Comparison of ENCODE assay signal across 20 cellular contexts in genomic region chrX:24566233-24566632, GRCh38.
DNase-seq lines count a peak whose midpoint lies in the region; TF ChIP-seq lines count a peak whose summit lies in the region.
"Had no signal": no experiment of that assay in that cellular context is flagged by ENCODE, and none has a peak within 500 bp of the region (broad histone marks: within the 10 kb centered on the region; RNA-seq: fewer than 3 reads in every experiment).

No MANE protein-coding gene starts in this region.

- H3K4me2 ChIP-seq in OCI-LY7 (ENCODE audit: low read length) = no peak overlapping the region

- TF ChIP-seq POLR2A in suprapubic skin (IDR thresholded peaks at IDR 0.05) = no peak

- WGBS in suprapubic skin = 63% methylated on average over 3 of the region's 3 CpGs

- H3K27me3 ChIP-seq in suprapubic skin = no peaks in the 10 kb centered on the region

- intact Hi-C loops in OCI-LY7 (cut with micrococcal nuclease; ENCODE audit: unreplicated experiment) = no loop called here

- peak; percentile 2 for DNase-seq in choroid plexus epithelial cell (ENCODE audit: low read depth)
- no peak for DNase-seq in glutamatergic neuron
- no peak for DNase-seq in suprapubic skin (ENCODE audit: low spot score in 2 of 2)
- no peak for DNase-seq in nucleus accumbens (lab: John Stamatoyannopoulos, UW)
- DNase-seq in NOMO-1 treated with DMSO at 0.1 percent for 48 hours (lab: John Stamatoyannopoulos, UW; ENCODE audit: unreplicated experiment) = no peak
- DNase-seq in NCI-H2107 treated with DMSO at 0.1 percent for 48 hours (lab: John Stamatoyannopoulos, UW; ENCODE audit: unreplicated experiment) = no peak
- no peak for DNase-seq in OCI-LY7 (ENCODE audit: low spot score)
- DNase-seq: CD8-positive, alpha-beta memory T cell; GOT3; NCI-H1092; NCI-H1436; NCI-H187 treated with DMSO at 0.1 percent for 48 hours; NCI-H2107; NCI-H446; NCI-H526 treated with DMSO at 0.1 percent for 48 hours; SHP77 treated with DMSO at 0.1 percent for 48 hours had no signal

- H3K4me1 ChIP-seq in suprapubic skin = no peaks in the 10 kb centered on the region
- H3K4me1 ChIP-seq in OCI-LY7 (ENCODE audit: insufficient read depth, low read length, poor library complexity, severe bottlenecking) = no peaks in the 10 kb centered on the region

- no peaks in the 10 kb centered on the region for H4K20me1 ChIP-seq in OCI-LY7 (ENCODE audit: insufficient read depth, low read length)

- no peak overlapping the region for H3K4me3 ChIP-seq in choroid plexus epithelial cell (ENCODE audit: low read depth, low read length)
- H3K4me3 ChIP-seq in suprapubic skin = no peak overlapping the region
- H3K4me3 ChIP-seq in OCI-LY7 (ENCODE audit: low read depth, low read length, poor library complexity, severe bottlenecking) = no peak overlapping the region

- H3K9me3 Mint-ChIP-seq in glutamatergic neuron (ENCODE audit: unreplicated experiment) = peaks cover 7% of the 10 kb centered on the region
- H3K9me3 Mint-ChIP-seq: CD8-positive, alpha-beta memory T cell had no signal

- POLR2A ChIA-PET in OCI-LY7 (lab: Charles Lee) = interaction anchor here (0.7 kb wide), 1 partner anchor 162 kb away, joined by 3 read pairs; no protein-coding TSS in a partner anchor

- no TSS peak for BruUV-seq in OCI-LY7 (replicated peaks; lab: Mats Ljungman, UMichigan)

- no peaks in the 10 kb centered on the region for H3K36me3 Mint-ChIP-seq in glutamatergic neuron (ENCODE audit: unreplicated experiment)

- no peaks in the 10 kb centered on the region for H3K9me2 ChIP-seq in OCI-LY7 (ENCODE audit: insufficient read depth, low read length)

- peak overlapping the region; percentile 13; the same call in 1 of the 2 replicates for H3K27ac ChIP-seq in VCaP
- no peak overlapping the region for H3K27ac ChIP-seq in suprapubic skin
- H3K27ac ChIP-seq in OCI-LY7 (ENCODE audit: low read depth, low read length, poor library complexity, severe bottlenecking) = no peak overlapping the region
- H3K27ac ChIP-seq: C4-2B, RWPE1 had no signal

- no peak overlapping the region for H2AFZ ChIP-seq in OCI-LY7 (ENCODE audit: low read length)

- H3K27ac Mint-ChIP-seq in glutamatergic neuron (ENCODE audit: unreplicated experiment) = peak overlapping the region; percentile 60
- H3K27ac Mint-ChIP-seq: B cell had no signal

- no peak for TF ChIP-seq CTCF in VCaP (conservative IDR thresholded peaks at IDR 0.05)
- TF ChIP-seq CTCF in choroid plexus epithelial cell (conservative IDR thresholded peaks at IDR 0.05; ENCODE audit: low read depth, low read length) = no peak
- no peak for TF ChIP-seq CTCF in glutamatergic neuron (IDR thresholded peaks at IDR 0.05; ENCODE audit: partially characterized antibody, unreplicated experiment)
- TF ChIP-seq CTCF in suprapubic skin (IDR thresholded peaks at IDR 0.05) = no peak
- TF ChIP-seq CTCF in OCI-LY7 (conservative IDR thresholded peaks at IDR 0.05; ENCODE audit: low read length) = no peak

- peaks cover 7% of the 10 kb centered on the region for H3K27me3 Mint-ChIP-seq in glutamatergic neuron (ENCODE audit: unreplicated experiment)
- H3K27me3 Mint-ChIP-seq: B cell had no signal

- TF ChIP-seq EP300 in suprapubic skin (IDR thresholded peaks at IDR 0.05) = peak; percentile 42

- peaks cover 23% of the 10 kb centered on the region for H3K4me1 Mint-ChIP-seq in glutamatergic neuron (ENCODE audit: low read depth, unreplicated experiment)
- H3K4me1 Mint-ChIP-seq: B cell; CD8-positive, alpha-beta memory T cell had no signal

- H3K9me3 ChIP-seq in suprapubic skin (no peaks in the 10 kb centered on the region), OCI-LY7 (ENCODE audit: low read length) (no peaks in the 10 kb centered on the region)

- CTCF ChIA-PET in OCI-LY7 (lab: Charles Lee; ENCODE audit: unreplicated experiment) = no interaction called here

- no peak overlapping the region for H3K4me3 Mint-ChIP-seq in glutamatergic neuron (ENCODE audit: unreplicated experiment)
- H3K4me3 Mint-ChIP-seq: B cell; CD8-positive, alpha-beta memory T cell had no signal

- H3K79me2 ChIP-seq in OCI-LY7 (ENCODE audit: insufficient read depth, low read depth, low read length) = no peaks in the 10 kb centered on the region

- H3K36me3 ChIP-seq in suprapubic skin (no peaks in the 10 kb centered on the region), OCI-LY7 (ENCODE audit: insufficient read depth, low read length) (no peaks in the 10 kb centered on the region)
